In the genomic region with DNA sequence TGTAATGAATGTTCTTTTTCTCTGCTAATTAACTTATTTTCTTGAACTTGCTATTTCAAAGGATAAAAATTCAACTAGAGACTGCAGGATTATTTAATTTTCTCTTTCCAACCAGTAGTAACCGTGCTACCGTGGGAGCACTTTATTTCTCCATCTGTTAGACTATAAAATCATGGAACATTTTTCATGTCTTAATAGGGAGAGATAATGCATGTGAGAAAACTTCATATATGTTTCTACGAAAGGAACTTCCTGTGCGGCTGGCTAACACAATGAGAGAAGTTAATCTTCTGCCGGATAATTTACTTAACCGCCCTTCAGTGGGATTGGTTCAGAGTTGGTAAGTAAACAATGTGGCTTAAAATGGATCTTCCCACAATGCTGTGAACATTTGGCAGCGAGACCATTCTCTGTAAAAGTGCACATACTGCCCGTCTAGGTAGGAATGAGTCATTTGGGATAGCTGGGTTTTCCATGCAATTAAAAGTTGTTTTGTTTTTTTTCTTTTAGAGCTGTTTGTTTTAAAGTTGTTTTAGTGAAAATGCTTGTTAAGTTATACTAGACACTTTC, we compare ENCODE assay signal across 8 cellular contexts. TPM values are rescaled to one million over a fixed set of nuclear protein-coding genes. Genes with fewer than 3 reads are reported as not detected.
DNase-seq lines count a peak whose midpoint lies in the region; ATAC-seq, FAIRE-seq and TF ChIP-seq lines count a peak whose summit lies in the region.

No MANE protein-coding gene starts in this region.

- ATAC-seq in K562, result no peak
- peak; percentile 87 for ATAC-seq in left lung
- ATAC-seq in HG02798 (IDR thresholded peaks at IDR 0.05; ENCODE audit: poor library complexity, unreplicated experiment), result no peak

- BruUV-seq in K562 (replicated peaks; lab: Mats Ljungman, UMichigan), result no TSS peak

- peak; percentile 53 for DNase-seq in DMS153 (lab: John Stamatoyannopoulos, UW)
- peak; percentile 48 for DNase-seq in MV-4-11 (lab: John Stamatoyannopoulos, UW)
- DNase-seq in K562 (ENCODE audit: extremely low read depth in 1 of 4, low spot score in 3 of 4), result no peak
- no peak for DNase-seq in left lung
- DNase-seq in activated effector memory CD4-positive, alpha-beta T cell treated with anti-CD3 and anti-CD28 coated beads, Interleukin-2, amount 50 U/mL, for 16 hours, result no peak
- no peak for DNase-seq in GM13977 (ENCODE audit: low spot score)
- DNase-seq in GOT3 (lab: John Stamatoyannopoulos, UW), result no peak

- FAIRE-seq in K562 (lab: Jason Lieb, UNC), result no peak

- H2AFZ ChIP-seq in K562 (ENCODE audit: low read depth, low read length), result no peak overlapping the region

- no peaks in the 10 kb centered on the region for H3K9me1 ChIP-seq in K562 (ENCODE audit: control insufficient read depth, insufficient read depth, low read length)

- no peaks in the 10 kb centered on the region for H4K20me1 ChIP-seq in K562 (replicated peaks; ENCODE audit: control insufficient read depth, insufficient read depth, low read length)

- TF ChIP-seq RAD21 in K562 (CRISPR knock-in tag; conservative IDR thresholded peaks at IDR 0.05 in 1 of 2, IDR thresholded peaks at IDR 0.05 in 1 of 2), result no peak

- H3K9me3 ChIP-seq in K562 (replicated peaks; ENCODE audit: control insufficient read depth, insufficient read depth, low read depth, low read length) (no peaks in the 10 kb centered on the region), left lung (no peaks in the 10 kb centered on the region)

- no peak for TF ChIP-seq CTCF in K562 (IDR thresholded peaks at IDR 0.05 in 2 of 3, conservative IDR thresholded peaks at IDR 0.05 in 1 of 3; ENCODE audit: insufficient read depth in 2 of 3, low read depth in 1 of 3, low read length in 3 of 3)
- no peak for TF ChIP-seq CTCF in left lung (IDR thresholded peaks at IDR 0.05)
- TF ChIP-seq CTCF in GM13977 (IDR thresholded peaks at IDR 0.05; ENCODE audit: extremely low read depth, insufficient read depth, missing control alignments), result no peak

- CTCF ChIA-PET in K562 (lab: Yijun Ruan, JAX; ENCODE audit: low intra/inter-chr PET ratio), result no interaction called here

- H3K4me3 ChIP-seq in K562 (no peak overlapping the region), left lung (no peak overlapping the region)

- no peak for TF ChIP-seq EP300 in K562 (IDR thresholded peaks at IDR 0.05; ENCODE audit: low read length)

- H3K36me3 ChIP-seq in K562 (ENCODE audit: control insufficient read depth, insufficient read depth, low read length) (no peaks in the 10 kb centered on the region), left lung (no peaks in the 10 kb centered on the region)

- no peak for TF ChIP-seq POLR2A in K562 (conservative IDR thresholded peaks at IDR 0.05)

- peaks cover 0 to 9% of the 10 kb centered on the region in 2 experiments; a peak in 3 of 5 replicates for H3K27me3 ChIP-seq in K562 (ENCODE audit: control insufficient read depth in 2 of 2, insufficient read depth in 2 of 2, low read length in 2 of 2)
- H3K27me3 ChIP-seq in left lung, result no peaks in the 10 kb centered on the region

- H3K9ac ChIP-seq in K562 (ENCODE audit: insufficient read depth in 1 of 2, low read depth in 2 of 2, low read length in 2 of 2), result no peak overlapping the region

- 1% methylated on average over 8 of the region's 8 CpGs for WGBS in K562 (ENCODE audit: insufficient coverage, low coverage, missing lambda C conversion rate)

- intact Hi-C loops in K562 (cut with micrococcal nuclease), result loop anchor here (5.0 kb wide), 1 partner anchor 232 kb away; no protein-coding TSS in a partner anchor
- intact Hi-C loops in left lung (cut with DNase I), result no loop called here

- H3K27ac ChIP-seq in K562 (ENCODE audit: extremely low read depth, low read depth, low read length) (no peak overlapping the region), left lung (peak overlapping the region; percentile 22 to 55)

- H3K4me1 ChIP-seq in K562 (replicated peaks in 1 of 2; ENCODE audit: control insufficient read depth in 2 of 2, insufficient read depth in 2 of 2, low read length in 2 of 2) (no peaks in the 10 kb centered on the region), left lung (no peaks in the 10 kb centered on the region)

- POLR2A ChIA-PET in K562 (lab: Yijun Ruan, JAX), result no interaction called here

- no peak overlapping the region for H3K4me2 ChIP-seq in K562 (ENCODE audit: insufficient read depth, low read length)

- in situ Hi-C loops in K562 (cut with MboI) (no loop called here), GM13977 (cut with MboI; ENCODE audit: low pct_unique_long_range_greater_than_20kb, low sequenced_read_pairs, unreplicated experiment) (no loop called here)

- H3K79me2 ChIP-seq in K562 (ENCODE audit: control insufficient read depth, insufficient read depth, low read length), result no peaks in the 10 kb centered on the region

TF ChIP-seq in K562, 482 proteins besides CTCF, POLR2A, EP300 and RAD21:
- TF ChIP-seq PHF8 (IDR thresholded peaks at IDR 0.05; ENCODE audit: borderline replicate concordance, low read length) (no peak), MECOM (CRISPR knock-in tag; IDR thresholded peaks at IDR 0.05) (no peak), PRPF4 (IDR thresholded peaks at IDR 0.05; ENCODE audit: insufficient read depth, low read depth, low read length, poor library complexity, severe bottlenecking) (no peak), FOXA3 (CRISPR knock-in tag; conservative IDR thresholded peaks at IDR 0.05 in 1 of 2, IDR thresholded peaks at IDR 0.05 in 1 of 2) (peak in 1 of 2 experiments; percentile 63; a peak in 1 of 4 replicates), JUND (IDR thresholded peaks at IDR 0.05; ENCODE audit: borderline replicate concordance, low read depth, low read length) (no peak), JUND (tag; IDR thresholded peaks at IDR 0.05; ENCODE audit: borderline replicate concordance, low read depth, low read length) (peak; percentile 20; the same call in 1 of the 3 replicates), SOX6 (IDR thresholded peaks at IDR 0.05) (peak; percentile 41; the same call in 1 of the 2 replicates)

RNA-seq across cellular contexts. Expression of a gene that starts 29.5 kb away (rescaled TPM):
- total RNA-seq in K562 (2011; cell fraction: chromatin; rRNA removed; ENCODE audit: low replicate concordance), result 0.39 and 2.7 TPM in 2 replicates
- total RNA-seq in K562 (2011; cell fraction: nucleolus; rRNA removed), result 0.39 and 1.0 TPM in 2 replicates
- 0.61 and 0.81 TPM in 2 replicates for total RNA-seq in K562 (2011; cell fraction: nucleoplasm; rRNA removed)
- 0.69 and 0.95 TPM in 2 replicates for total RNA-seq in K562 (2014; rRNA removed)
- 0.95 and 1.2 TPM in 2 replicates for total RNA-seq in K562 (2014; rRNA removed; fragmentation: Illumina TruSeq; extraction: Trizol)
- 0.72 and 0.91 TPM in 2 replicates for total RNA-seq in K562 (2015; rRNA removed; fragmentation: Illumina TruSeq; extraction: Trizol)
- 1.0 TPM in 2 replicates for total RNA-seq in K562 (2021)
- 1.6 and 4.9 TPM in 2 replicates for polyA plus RNA-seq in K562 (2011; rRNA removed)
- polyA plus RNA-seq in K562 (2011; cell fraction: cytosol; rRNA removed), result 1.2 and 1.8 TPM in 2 replicates
- 0.79 and 1.00 TPM in 2 replicates for polyA plus RNA-seq in K562 (2011; cell fraction: nucleus; rRNA removed)
- polyA plus RNA-seq in K562 (2012), result 1.2 and 1.4 TPM in 2 replicates
- polyA plus RNA-seq in K562 (2014; fragmentation: Illumina TruSeq; extraction: Trizol), result 0.79 and 1.3 TPM in 2 replicates
- under 1 TPM; 0.20 to 0.29 TPM for polyA plus RNA-seq in K562 (2014; fragmentation: Nextera tagmentation; extraction: Ambion mirVana)
- polyA plus RNA-seq in K562 (2014; rRNA removed), result 1.1 and 1.4 TPM in 2 replicates
- polyA minus RNA-seq in K562 (2011; rRNA and poly(A)+ RNA removed), result 1.4 and 4.2 TPM in 2 replicates
- polyA minus RNA-seq in K562 (2011; cell fraction: cytosol; rRNA and poly(A)+ RNA removed), result 1.2 and 1.5 TPM in 2 replicates
- polyA minus RNA-seq in K562 (2011; cell fraction: nucleus; rRNA and poly(A)+ RNA removed), result 0.22 and 0.54 TPM in 2 replicates
- total RNA-seq in left lung, result 10 to 100 TPM; 18.1 to 21.2 TPM

Comparison
In these comparisons a context has a peak if more than half of its experiments do, and no peak if none do; other contexts are left out.
1. DNase-seq: peak in DMS153 (single experiment) and MV-4-11 (single experiment); none in K562 (0 of 4), left lung (0 of 2), activated effector memory CD4-positive, alpha-beta T cell treated with anti-CD3 and anti-CD28 coated beads, Interleukin-2, amount 50 U/mL, for 16 hours (single experiment), GM13977 (single experiment) and GOT3 (single experiment).
2. RNA of a gene that starts 29.5 kb away (total RNA-seq): 18.1 to 21.2 TPM in left lung; 0.39 to 2.7 TPM in K562; every median in the first group is over 4 times any median in the second.